16 cellular contexts compared by ENCODE assay signal in the genomic region with DNA sequence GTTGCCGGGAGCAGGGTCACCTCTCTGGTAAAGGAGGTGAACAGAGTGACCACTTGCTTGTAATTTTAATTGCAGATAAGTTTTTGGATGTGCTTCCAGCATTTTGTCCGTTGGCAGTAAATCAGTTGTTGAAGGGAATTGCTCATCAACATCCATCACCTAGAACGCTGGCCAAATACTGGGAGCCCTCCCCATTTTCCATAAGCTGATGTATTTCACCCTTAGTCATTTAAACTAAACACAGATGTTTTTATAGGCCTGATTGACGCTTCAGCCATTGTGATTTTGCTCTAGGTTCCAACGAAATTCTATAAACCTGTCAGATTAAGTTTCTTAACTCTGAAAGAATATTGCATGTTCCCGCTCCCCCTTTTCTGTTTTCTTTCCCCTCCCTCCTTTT. TPM values are rescaled to one million over a fixed set of nuclear protein-coding genes. Genes with fewer than 3 reads are reported as not detected.
A peak's percentile ranks its signal among the peaks of the same experiment; 100 is the strongest.
DNase-seq lines count a peak whose midpoint lies in the region; ATAC-seq and TF ChIP-seq lines count a peak whose summit lies in the region.
"Had no signal": no experiment of that assay in that cellular context is flagged by ENCODE, and none has a peak within 500 bp of the region (broad histone marks: within the 10 kb centered on the region; RNA-seq: fewer than 3 reads in every experiment).

No MANE protein-coding gene starts in this region.

- no peaks in the 10 kb centered on the region for H3K9me2 ChIP-seq in GM23248 (ENCODE audit: insufficient read depth)

- no peaks in the 10 kb centered on the region for H3K9me3 ChIP-seq in CD4-positive, CD25-positive, alpha-beta regulatory T cell (ENCODE audit: control insufficient read depth in 2 of 2, low read length in 2 of 2)
- H3K9me3 ChIP-seq in GM23248 (ENCODE audit: low read depth) = no peaks in the 10 kb centered on the region
- H3K9me3 ChIP-seq: heart left ventricle, prostate gland had no signal

- CTCF ChIA-PET in activated CD8-positive, alpha-beta memory T cell treated with anti-CD3 and anti-CD28 coated beads, Interleukin-2, amount 10 ng/mL, durations not matched to agents 7 days and 5 days (lab: Charles Lee) = interaction anchor here (1.1 to 1.8 kb wide), 4 partner anchors 9 to 555 kb away, joined by 3 to 5 read pairs (median 4); no protein-coding TSS in a partner anchor

- H3F3A ChIP-seq in GM23248 (ENCODE audit: insufficient read depth) = no peaks in the 10 kb centered on the region

- H4K20me1 ChIP-seq in GM23248 (ENCODE audit: insufficient read depth) = no peaks in the 10 kb centered on the region
- H4K20me1 ChIP-seq: BLaER1 had no signal

- ATAC-seq in CD4-positive, CD25-positive, alpha-beta regulatory T cell (ENCODE audit: low read depth in 2 of 2) = no peak
- no peak for ATAC-seq in naive B cell (ENCODE audit: low read depth in 2 of 2)
- ATAC-seq in activated CD8-positive, alpha-beta memory T cell treated with anti-CD3 and anti-CD28 coated beads, Interleukin-2, amount 10 ng/mL, durations not matched to agents 7 days and 5 days = no peak
- no peak for ATAC-seq in GM21737 (IDR thresholded peaks at IDR 0.05; ENCODE audit: unreplicated experiment)

- H2AFZ ChIP-seq in GM23248 = no peak overlapping the region

- peak overlapping the region; percentile 17 to 40 (median 31) for H3K4me3 Mint-ChIP-seq in CD4-positive, CD25-positive, alpha-beta regulatory T cell
- H3K4me3 Mint-ChIP-seq in brain (peak overlapping the region; percentile 76 to 93 (median 84)), naive B cell (peak overlapping the region in 6 of 8 donors; percentile 40 to 78 (median 66))
- H3K4me3 Mint-ChIP-seq in activated CD8-positive, alpha-beta memory T cell treated with anti-CD3 and anti-CD28 coated beads, Interleukin-2, amount 10 ng/mL, durations not matched to agents 7 days and 5 days = no peak overlapping the region

- H3K4me1 ChIP-seq in CD4-positive, CD25-positive, alpha-beta regulatory T cell (ENCODE audit: control insufficient read depth, insufficient read depth, low read length, poor library complexity, severe bottlenecking) = peaks cover 15% of the 10 kb centered on the region
- H3K4me1 ChIP-seq in GM23248 (ENCODE audit: insufficient read depth) = 0 out of 2 replicates have a peak, but pooled peaks cover 4% of the 10 kb centered on the region
- H3K4me1 ChIP-seq: BLaER1, prostate gland had no signal

- no peak overlapping the region for H3K27ac ChIP-seq in CD4-positive, CD25-positive, alpha-beta regulatory T cell (ENCODE audit: insufficient read depth, low read length, poor library complexity, severe bottlenecking)
- no peak overlapping the region for H3K27ac ChIP-seq in GM23248
- H3K27ac ChIP-seq: BLaER1, brain microvascular endothelial cell, prostate gland had no signal

- H3K4me1 Mint-ChIP-seq in CD4-positive, CD25-positive, alpha-beta regulatory T cell = peaks cover 4 to 22% (median 5%) of the 10 kb centered on the region in 4 donors
- H3K4me1 Mint-ChIP-seq in brain = peaks cover 47% of the 10 kb centered on the region
- peaks cover 14 to 24% (median 23%) of the 10 kb centered on the region in 3 donors for H3K4me1 Mint-ChIP-seq in naive B cell
- H3K4me1 Mint-ChIP-seq in activated CD8-positive, alpha-beta memory T cell treated with anti-CD3 and anti-CD28 coated beads, Interleukin-2, amount 10 ng/mL, durations not matched to agents 7 days and 5 days = peaks cover 10% of the 10 kb centered on the region

- H3K36me3 ChIP-seq in CD4-positive, CD25-positive, alpha-beta regulatory T cell (ENCODE audit: control insufficient read depth, insufficient read depth, low read length) = no peaks in the 10 kb centered on the region
- no peaks in the 10 kb centered on the region for H3K36me3 ChIP-seq in GM23248 (ENCODE audit: low read depth)
- H3K36me3 ChIP-seq: BLaER1, brain microvascular endothelial cell, heart left ventricle, prostate gland had no signal

- H3K4me2 ChIP-seq in GM23248 (ENCODE audit: unreplicated experiment) = no peak overlapping the region

- no peak overlapping the region for H3K9ac ChIP-seq in GM23248
- H3K9ac ChIP-seq: BLaER1 had no signal

- H3K27me3 Mint-ChIP-seq in CD4-positive, CD25-positive, alpha-beta regulatory T cell = peaks cover 58% of the 10 kb centered on the region
- H3K27me3 Mint-ChIP-seq in brain (peaks cover 55% of the 10 kb centered on the region), naive B cell (peaks cover 54 to 71% (median 66%) of the 10 kb centered on the region in 3 donors)
- H3K27me3 Mint-ChIP-seq in activated CD8-positive, alpha-beta memory T cell treated with anti-CD3 and anti-CD28 coated beads, Interleukin-2, amount 10 ng/mL, durations not matched to agents 7 days and 5 days = peaks cover 68% of the 10 kb centered on the region

- TF ChIP-seq CTCF in brain (conservative IDR thresholded peaks at IDR 0.05) = no peak

- H3K36me3 Mint-ChIP-seq in CD4-positive, CD25-positive, alpha-beta regulatory T cell = no peaks in the 10 kb centered on the region
- H3K36me3 Mint-ChIP-seq in brain = no peaks in the 10 kb centered on the region
- no peaks in the 10 kb centered on the region for H3K36me3 Mint-ChIP-seq in naive B cell
- no peaks in the 10 kb centered on the region for H3K36me3 Mint-ChIP-seq in activated CD8-positive, alpha-beta memory T cell treated with anti-CD3 and anti-CD28 coated beads, Interleukin-2, amount 10 ng/mL, durations not matched to agents 7 days and 5 days

- in situ Hi-C loops in GM23248 (cut with MboI) = no loop called here

- H3K9me3 Mint-ChIP-seq in CD4-positive, CD25-positive, alpha-beta regulatory T cell = peaks cover 0 to 5% (median 0%) of the 10 kb centered on the region in 7 donors
- H3K9me3 Mint-ChIP-seq in brain (no peaks in the 10 kb centered on the region), naive B cell (peaks cover 0 to 2% (median 0%) of the 10 kb centered on the region in 7 donors)
- H3K9me3 Mint-ChIP-seq in activated CD8-positive, alpha-beta memory T cell treated with anti-CD3 and anti-CD28 coated beads, Interleukin-2, amount 10 ng/mL, durations not matched to agents 7 days and 5 days (ENCODE audit: low read depth) = no peaks in the 10 kb centered on the region

- no peaks in the 10 kb centered on the region for H3K79me2 ChIP-seq in GM23248 (ENCODE audit: insufficient read depth)

- no peak overlapping the region for H3K4me3 ChIP-seq in CD4-positive, CD25-positive, alpha-beta regulatory T cell (ENCODE audit: low read depth, low read length)
- no peak overlapping the region for H3K4me3 ChIP-seq in GM23248

- DNase-seq in CD4-positive, CD25-positive, alpha-beta regulatory T cell = no peak
- DNase-seq in GM23248 (peak; percentile 43), naive B cell (no peak), 8988T (no peak), DMS79 treated with DMSO at 0.1 percent for 48 hours (lab: John Stamatoyannopoulos, UW) (no peak)
- no peak for DNase-seq in activated CD8-positive, alpha-beta memory T cell treated with anti-CD3 and anti-CD28 coated beads, Interleukin-2, amount 10 ng/mL, durations not matched to agents 7 days and 5 days
- DNase-seq: brain microvascular endothelial cell; GDM1; left ventricle myocardium superior; NCI-H2029 treated with DMSO at 0.1 percent for 48 hours; stimulated activated naive CD4-positive, alpha-beta T cell treated with Interleukin-2 at 50 U/mL for 16 hours had no signal

- WGBS in GM23248 (ENCODE audit: low coverage in 1 of 2, low lambda C conversion rate in 2 of 2, missing lambda C conversion rate in 2 of 2), 2 experiments = 1 to 3% methylated on average over 6 of the region's 6 CpGs

- no peak overlapping the region for H3K27ac Mint-ChIP-seq in CD4-positive, CD25-positive, alpha-beta regulatory T cell
- H3K27ac Mint-ChIP-seq in brain = peak overlapping the region in 1 of 5 experiments; percentile 23
- H3K27ac Mint-ChIP-seq in naive B cell = no peak overlapping the region
- no peak overlapping the region for H3K27ac Mint-ChIP-seq in activated CD8-positive, alpha-beta memory T cell treated with anti-CD3 and anti-CD28 coated beads, Interleukin-2, amount 10 ng/mL, durations not matched to agents 7 days and 5 days

- peaks cover 23% of the 10 kb centered on the region for H3K27me3 ChIP-seq in CD4-positive, CD25-positive, alpha-beta regulatory T cell (ENCODE audit: control insufficient read depth, insufficient read depth, low read length)
- H3K27me3 ChIP-seq in GM23248 (replicated peaks; ENCODE audit: insufficient read depth) = peaks cover 50% of the 10 kb centered on the region

RNA-seq across cellular contexts. Expression of a gene that starts 1.0 kb away (rescaled TPM):
- total RNA-seq in CD4-positive, CD25-positive, alpha-beta regulatory T cell = 0.44 TPM
- polyA plus RNA-seq in CD4-positive, CD25-positive, alpha-beta regulatory T cell = 1 to 10 TPM in 1 of 4 donors, under 1 TPM in 1, not detected in 2; 0.21 to 1.1 TPM
- total RNA-seq in GM23248 (2014; rRNA removed; shearing (Covaris generic)) = not detected in 2 replicates
- polyA plus RNA-seq in GM23248 (2016; fragmentation: Nextera tagmentation; extraction: Ambion mirVana) = not detected in 2 replicates
- 29.6 TPM for polyA plus RNA-seq in brain (ENCODE audit: insufficient read depth, low read depth, low replicate concordance)
- not detected for polyA plus RNA-seq in naive B cell (ENCODE audit: low read depth in 6 of 6)
- total RNA-seq in activated CD8-positive, alpha-beta memory T cell treated with anti-CD3 and anti-CD28 coated beads, Interleukin-2, amount 10 ng/mL, durations not matched to agents 7 days and 5 days = not detected
- total RNA-seq: left ventricle myocardium superior had no signal
- polyA plus RNA-seq: heart left ventricle had no signal

Comparison
In these comparisons a context has a peak if more than half of its experiments do, and no peak if none do; other contexts are left out.
1. RNA of a gene that starts 1.0 kb away (polyA plus RNA-seq): 29.6 TPM in brain (single experiment); 0.21 to 1.1 TPM in CD4-positive, CD25-positive, alpha-beta regulatory T cell, not detected in GM23248 and not detected in naive B cell; every median in the first group is over 10 times any median in the second.